Comparison of ENCODE assay signal across 1 cellular context in genomic region chr3:113018461-113019181, GRCh38.
TF ChIP-seq lines count a peak whose summit lies in the region.

No MANE protein-coding gene starts in this region.

TF ChIP-seq in HCT116, 20 proteins besides CTCF, POLR2A, EP300 and RAD21:
- no peak for TF ChIP-seq SP1 (IDR thresholded peaks at IDR 0.05; ENCODE audit: low read depth)
- TF ChIP-seq MAX (IDR thresholded peaks at IDR 0.05) = no peak
- TF ChIP-seq EGR1 (IDR thresholded peaks at IDR 0.05; ENCODE audit: low read depth) = no peak
- TF ChIP-seq YY1 (IDR thresholded peaks at IDR 0.05; ENCODE audit: extremely low read depth, insufficient replicate concordance, low read depth, low read length) = no peak
- TF ChIP-seq EZH2 (IDR thresholded peaks at IDR 0.05) = no peak
- no peak for TF ChIP-seq FOSL1 (IDR thresholded peaks at IDR 0.05; ENCODE audit: low read depth)
- no peak for TF ChIP-seq POLR2AphosphoS5 (IDR thresholded peaks at IDR 0.05; ENCODE audit: low read depth, low read length)
- TF ChIP-seq SIN3A (IDR thresholded peaks at IDR 0.05; ENCODE audit: low read depth) = no peak; the same call in 1 of the 2 replicates
- TF ChIP-seq REST (IDR thresholded peaks at IDR 0.05; ENCODE audit: low read depth) = no peak
- no peak for TF ChIP-seq CBX3 (IDR thresholded peaks at IDR 0.05; ENCODE audit: low read depth)
